ENCODE assay signal across 1 cellular context in genomic region chr16:2512920-2513404, GRCh38.
A peak's percentile ranks its signal among the peaks of the same experiment; 100 is the strongest.
TF ChIP-seq lines count a peak whose summit lies in the region.

No MANE protein-coding gene starts in this region.

TF ChIP-seq in HepG2, 621 proteins besides CTCF, POLR2A, EP300 and RAD21 (continued from another document):
- TF ChIP-seq TIGD3 (CRISPR knock-in tag; IDR thresholded peaks at IDR 0.05; ENCODE audit: borderline replicate concordance) (no peak), SNAPC2 (CRISPR knock-in tag; IDR thresholded peaks at IDR 0.05) (no peak), CHD4 (IDR thresholded peaks at IDR 0.05; ENCODE audit: borderline replicate concordance, low read length) (no peak), NR2F6 (IDR thresholded peaks at IDR 0.05) (no peak), NR2F6 (CRISPR knock-in tag; IDR thresholded peaks at IDR 0.05) (no peak), ZNF704 (CRISPR knock-in tag; IDR thresholded peaks at IDR 0.05; ENCODE audit: borderline replicate concordance) (0 out of 2 replicates have a peak, but pooled peaks have one; percentile 48), RBM39 (IDR thresholded peaks at IDR 0.05; ENCODE audit: low read depth, low read length, poor library complexity, severe bottlenecking) (peak; percentile 61), ZNF605 (CRISPR knock-in tag; IDR thresholded peaks at IDR 0.05) (peak; percentile 69), ZBTB7A (CRISPR knock-in tag; IDR thresholded peaks at IDR 0.05) (no peak), ZUFSP (CRISPR knock-in tag; IDR thresholded peaks at IDR 0.05; ENCODE audit: borderline replicate concordance) (no peak), HMGXB3 (CRISPR knock-in tag; IDR thresholded peaks at IDR 0.05; ENCODE audit: borderline replicate concordance) (0 out of 2 replicates have a peak, but pooled peaks have one; percentile 10), MED8 (CRISPR knock-in tag; IDR thresholded peaks at IDR 0.05; ENCODE audit: insufficient replicate concordance) (no peak), ZBTB37 (CRISPR knock-in tag; IDR thresholded peaks at IDR 0.05) (no peak), SALL1 (CRISPR knock-in tag; IDR thresholded peaks at IDR 0.05) (no peak), ZFP90 (CRISPR knock-in tag; IDR thresholded peaks at IDR 0.05; ENCODE audit: borderline replicate concordance) (peak; percentile 70; the same call in 1 of the 2 replicates), ZNF792 (CRISPR knock-in tag; IDR thresholded peaks at IDR 0.05) (no peak), ZNF281 (CRISPR knock-in tag; IDR thresholded peaks at IDR 0.05; ENCODE audit: borderline replicate concordance) (no peak), TSC22D2 (CRISPR knock-in tag; IDR thresholded peaks at IDR 0.05; ENCODE audit: borderline replicate concordance) (no peak), ZNF101 (CRISPR knock-in tag; IDR thresholded peaks at IDR 0.05; ENCODE audit: borderline replicate concordance, low read depth) (no peak), ZNF674 (CRISPR knock-in tag; IDR thresholded peaks at IDR 0.05; ENCODE audit: low read depth) (peak; percentile 74; the same call in 1 of the 2 replicates), ZNF615 (CRISPR knock-in tag; IDR thresholded peaks at IDR 0.05; ENCODE audit: borderline replicate concordance) (no peak)
